19 cellular contexts compared by ENCODE assay signal in genomic region chr2:46135230-46135555, GRCh38.
A peak's percentile ranks its signal among the peaks of the same experiment; 100 is the strongest.
DNase-seq lines count a peak whose midpoint lies in the region; ATAC-seq and TF ChIP-seq lines count a peak whose summit lies in the region.
"Had no signal": no experiment of that assay in that cellular context is flagged by ENCODE, and none has a peak within 500 bp of the region (broad histone marks: within the 10 kb centered on the region; RNA-seq: fewer than 3 reads in every experiment).

No MANE protein-coding gene starts in this region.

- no peak overlapping the region for H3K4me3 ChIP-seq in SK-N-SH (ENCODE audit: low read depth in 2 of 2, low read length in 1 of 2)
- H3K4me3 ChIP-seq in mammary epithelial cell (replicated peaks in 1 of 3; ENCODE audit: insufficient read depth in 1 of 3, low read depth in 2 of 3, low read length in 3 of 3): no peak overlapping the region
- no peak overlapping the region for H3K4me3 ChIP-seq in lower lobe of right lung
- H3K4me3 ChIP-seq in smooth muscle cell: no peak overlapping the region
- H3K4me3 ChIP-seq in mucosa of descending colon: no peak overlapping the region
- H3K4me3 ChIP-seq: PC-9 had no signal

- WGBS in SK-N-SH (ENCODE audit: low lambda C conversion rate): 93% methylated on average over 3 of the region's 3 CpGs
- WGBS in mammary epithelial cell (ENCODE audit: low coverage, missing lambda C conversion rate): 53% methylated on average over 3 of the region's 3 CpGs
- 87% methylated on average over 3 of the region's 3 CpGs for WGBS in smooth muscle cell (ENCODE audit: low lambda C conversion rate)

- H3K27me3 ChIP-seq in SK-N-SH (ENCODE audit: insufficient read depth): no peaks in the 10 kb centered on the region
- H3K27me3 ChIP-seq in mammary epithelial cell (ENCODE audit: insufficient read depth, low read length): no peaks in the 10 kb centered on the region
- no peaks in the 10 kb centered on the region for H3K27me3 ChIP-seq in lower lobe of right lung (ENCODE audit: low read depth)
- H3K27me3 ChIP-seq in smooth muscle cell (ENCODE audit: low read depth): no peaks in the 10 kb centered on the region

- H3K27ac ChIP-seq in SK-N-SH (ENCODE audit: low read depth in 2 of 2, low read length in 1 of 2) (peak overlapping the region; percentile 3 to 59; a peak in 3 of 4 replicates), mammary epithelial cell (ENCODE audit: insufficient read depth, low read depth, low read length) (no peak overlapping the region), lower lobe of right lung (peak overlapping the region; percentile 64), smooth muscle cell (ENCODE audit: low read depth) (peak overlapping the region; percentile 39)
- H3K27ac ChIP-seq: PC-9 had no signal

- intact Hi-C loops in mammary epithelial cell (cut with micrococcal nuclease): loop anchor here (2.0 kb wide), 1 partner anchor 30 kb away; no protein-coding TSS in a partner anchor
- intact Hi-C loops in lower lobe of right lung (cut with DNase I): no loop called here
- intact Hi-C loops in mucosa of descending colon (cut with DNase I, micrococcal nuclease): no loop called here

- POLR2A ChIA-PET in SK-N-SH (lab: Yijun Ruan, JAX): no interaction called here

- CTCF ChIA-PET in SK-N-SH (lab: Yijun Ruan, JAX) (no interaction called here), mammary epithelial cell (lab: Charles Lee; ENCODE audit: low non-redundant PET) (no interaction called here)

- H3K9me2 ChIP-seq in SK-N-SH: no peaks in the 10 kb centered on the region

- no TSS peak for BruUV-seq in mammary epithelial cell (replicated peaks; lab: Mats Ljungman, UMichigan)

- H3K79me2 ChIP-seq in SK-N-SH (ENCODE audit: insufficient read depth) (no peaks in the 10 kb centered on the region), mammary epithelial cell (ENCODE audit: insufficient read depth, low read length) (no peaks in the 10 kb centered on the region), smooth muscle cell (ENCODE audit: low read depth) (no peaks in the 10 kb centered on the region)

- H2AFZ ChIP-seq in SK-N-SH (ENCODE audit: low read depth): no peak overlapping the region
- peak overlapping the region; percentile 10 for H2AFZ ChIP-seq in mammary epithelial cell (ENCODE audit: low read depth, low read length)
- H2AFZ ChIP-seq in smooth muscle cell (ENCODE audit: low read depth): no peak overlapping the region
- H2AFZ ChIP-seq: PC-9 had no signal

- ATAC-seq in lower lobe of right lung: no peak
- no peak for ATAC-seq in mucosa of descending colon
- no peak for ATAC-seq in GM19452 (IDR thresholded peaks at IDR 0.05; ENCODE audit: unreplicated experiment)
- ATAC-seq: naive thymus-derived CD8-positive, alpha-beta T cell; stimulated activated naive CD8-positive, alpha-beta T cell treated with anti-CD3 and anti-CD28 coated beads, Interleukin-15, Interleukin-2, amounts not matched to agents 100 U/mL and 50 U/mL, for 24 hours had no signal

- DNase-seq in SK-N-SH (no peak), mammary epithelial cell (peak; percentile 37), lower lobe of right lung (no peak), smooth muscle cell (lab: John Stamatoyannopoulos, UW; ENCODE audit: unreplicated experiment) (no peak), NCI-H1436 treated with DMSO at 0.1 percent for 48 hours (lab: John Stamatoyannopoulos, UW) (no peak), mucosa of descending colon (no peak), T1000 (lab: John Stamatoyannopoulos, UW) (no peak)
- DNase-seq: activated T-cell treated with anti-CD3 and anti-CD28 coated beads, Interleukin-2, amount 50 U/mL, for 24 hours; caudate nucleus; CD8-positive, alpha-beta memory T cell; endodermal cell; foreskin melanocyte; H9; KBM-7; naive thymus-derived CD8-positive, alpha-beta T cell; stimulated activated CD4-positive, alpha-beta T cell treated with anti-CD3 and anti-CD28 coated beads, Interleukin-15, amount 100 ng/mL, for 24 hours; stimulated activated naive CD8-positive, alpha-beta T cell treated with anti-CD3 and anti-CD28 coated beads, Interleukin-15, Interleukin-2, amounts not matched to agents 100 U/mL and 50 U/mL, for 24 hours had no signal

- no peak for TF ChIP-seq EP300 in SK-N-SH (IDR thresholded peaks at IDR 0.05; ENCODE audit: borderline replicate concordance in 1 of 2, low read depth in 1 of 2, low read length in 1 of 2)

- H4K20me1 ChIP-seq in SK-N-SH (ENCODE audit: insufficient read depth) (no peaks in the 10 kb centered on the region), mammary epithelial cell (ENCODE audit: insufficient read depth, low read length) (no peaks in the 10 kb centered on the region), smooth muscle cell (ENCODE audit: low read depth) (no peaks in the 10 kb centered on the region)

- dilution Hi-C loops in mammary epithelial cell (cut with HindIII; ENCODE audit: low sequenced_read_pairs): no loop called here

- TF ChIP-seq RAD21 in SK-N-SH (IDR thresholded peaks at IDR 0.05; ENCODE audit: low read length): no peak

- H3K9ac ChIP-seq in SK-N-SH (no peak overlapping the region), mammary epithelial cell (ENCODE audit: insufficient read depth, low read length) (no peak overlapping the region), smooth muscle cell (ENCODE audit: low read depth) (no peak overlapping the region)

- H3F3A ChIP-seq in SK-N-SH (replicated peaks; ENCODE audit: insufficient read depth) (peaks cover 6% of the 10 kb centered on the region), smooth muscle cell (ENCODE audit: low read depth) (peaks cover 34% of the 10 kb centered on the region)

- TF ChIP-seq CTCF in SK-N-SH (IDR thresholded peaks at IDR 0.05) (no peak), mammary epithelial cell (conservative IDR thresholded peaks at IDR 0.05 in 1 of 2, IDR thresholded peaks at IDR 0.05 in 1 of 2; ENCODE audit: extremely low read depth in 1 of 2, insufficient read depth in 1 of 2, low read depth in 1 of 2, low read length in 2 of 2) (no peak), lower lobe of right lung (IDR thresholded peaks at IDR 0.05) (no peak), smooth muscle cell (IDR thresholded peaks at IDR 0.05; ENCODE audit: borderline replicate concordance, insufficient read depth, poor library complexity, severe bottlenecking) (no peak), mucosa of descending colon (IDR thresholded peaks at IDR 0.05) (no peak)

- H3K4me2 ChIP-seq in SK-N-SH: peak overlapping the region; percentile 13; the same call in 1 of the 2 replicates
- peak overlapping the region; percentile 69 for H3K4me2 ChIP-seq in mammary epithelial cell (ENCODE audit: insufficient read depth, low read depth, low read length)
- H3K4me2 ChIP-seq in smooth muscle cell: no peak overlapping the region
- H3K4me2 ChIP-seq: PC-9 had no signal

- H3K9me3 ChIP-seq in SK-N-SH (no peaks in the 10 kb centered on the region), mammary epithelial cell (replicated peaks; ENCODE audit: insufficient read depth, low read length) (no peaks in the 10 kb centered on the region), lower lobe of right lung (no peaks in the 10 kb centered on the region), smooth muscle cell (replicated peaks; ENCODE audit: low read depth) (no peaks in the 10 kb centered on the region), mucosa of descending colon (no peaks in the 10 kb centered on the region)

- in situ Hi-C loops in mammary epithelial cell (cut with MboI; ENCODE audit: low sequenced_read_pairs in 2 of 2): no loop called here

- peaks cover 0 to 5% of the 10 kb centered on the region in 2 experiments for H3K36me3 ChIP-seq in SK-N-SH (replicated peaks in 1 of 2; ENCODE audit: control insufficient read depth in 1 of 2, insufficient read depth in 2 of 2, low read length in 1 of 2)
- H3K36me3 ChIP-seq in mammary epithelial cell (ENCODE audit: insufficient read depth, low read length): no peaks in the 10 kb centered on the region
- peaks cover 7% of the 10 kb centered on the region for H3K36me3 ChIP-seq in lower lobe of right lung
- no peaks in the 10 kb centered on the region for H3K36me3 ChIP-seq in smooth muscle cell (ENCODE audit: low read depth)
- no peaks in the 10 kb centered on the region for H3K36me3 ChIP-seq in mucosa of descending colon (ENCODE audit: low read depth)

- H3K4me1 ChIP-seq in SK-N-SH (ENCODE audit: control insufficient read depth in 1 of 2, insufficient read depth in 2 of 2, low read depth in 1 of 2, low read length in 1 of 2): peaks cover 18 to 20% of the 10 kb centered on the region in 2 experiments; a peak in 3 of 4 replicates
- H3K4me1 ChIP-seq in mammary epithelial cell (ENCODE audit: insufficient read depth, low read length): peaks cover 16% of the 10 kb centered on the region
- peaks cover 35% of the 10 kb centered on the region for H3K4me1 ChIP-seq in lower lobe of right lung
- H3K4me1 ChIP-seq in smooth muscle cell (ENCODE audit: low read depth): peaks cover 14% of the 10 kb centered on the region
- peaks cover 4% of the 10 kb centered on the region for H3K4me1 ChIP-seq in mucosa of descending colon (ENCODE audit: low read depth)

TF ChIP-seq in SK-N-SH, 30 proteins besides CTCF, POLR2A, EP300 and RAD21:
- TF ChIP-seq JUND (IDR thresholded peaks at IDR 0.05) (no peak), FOSL2 (IDR thresholded peaks at IDR 0.05; ENCODE audit: borderline replicate concordance, low read depth) (no peak), MAX (IDR thresholded peaks at IDR 0.05; ENCODE audit: low read depth) (no peak), SIN3A (IDR thresholded peaks at IDR 0.05; ENCODE audit: borderline replicate concordance, low read depth, low read length) (no peak), CHD2 (IDR thresholded peaks at IDR 0.05; ENCODE audit: low read length, partially characterized antibody) (no peak), IRF3 (IDR thresholded peaks at IDR 0.05; ENCODE audit: low read depth, low read length) (no peak), EZH2phosphoT487 (IDR thresholded peaks at IDR 0.05; ENCODE audit: borderline replicate concordance, low read depth) (no peak), YY1 (IDR thresholded peaks at IDR 0.05; ENCODE audit: low read depth) (no peak)
